Comparison of ENCODE assay signal across 24 cellular contexts in the genomic region with DNA sequence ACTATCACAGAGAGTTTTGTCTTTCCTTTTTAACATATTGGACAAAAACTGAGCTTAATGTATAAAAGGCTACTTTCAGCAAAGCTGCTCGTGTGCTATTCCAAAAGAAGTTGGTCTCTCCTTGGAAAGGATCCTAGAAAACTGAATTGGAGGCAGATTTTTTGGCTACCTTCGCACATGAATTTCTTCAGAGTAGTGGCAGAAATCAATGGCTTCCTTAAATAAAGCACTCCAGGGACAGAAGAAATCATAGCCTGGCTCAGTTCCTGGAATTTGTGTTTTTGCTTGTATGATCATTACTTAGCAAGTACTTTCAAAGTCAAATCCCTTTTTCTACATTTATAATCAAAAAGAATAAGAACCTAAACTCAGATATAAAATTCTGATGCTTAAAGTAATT.
DNase-seq lines count a peak whose midpoint lies in the region; ATAC-seq, FAIRE-seq and TF ChIP-seq lines count a peak whose summit lies in the region.
"Had no signal": no experiment of that assay in that cellular context is flagged by ENCODE, and none has a peak within 500 bp of the region (broad histone marks: within the 10 kb centered on the region; RNA-seq: fewer than 3 reads in every experiment).

No MANE protein-coding gene starts in this region.

- H3K4me3 ChIP-seq in AG10803 (ENCODE audit: low read length) (no peak overlapping the region), astrocyte of the cerebellum (ENCODE audit: low read depth, low read length) (no peak overlapping the region), fibroblast of the aortic adventitia (ENCODE audit: low read depth, low read length) (no peak overlapping the region), pancreas (no peak overlapping the region)
- H3K4me3 ChIP-seq: BLaER1, GM12878 had no signal

- no peaks in the 10 kb centered on the region for H3K27me3 ChIP-seq in pancreas
- H3K27me3 ChIP-seq: BLaER1 had no signal

- WGBS in pancreas, 2 donors = 38 to 49% methylated on average over 2 of the region's 2 CpGs

- intact Hi-C loops in pancreas (cut with DNase I) = no loop called here

- no peak overlapping the region for H3K27ac ChIP-seq in pancreas
- H3K27ac ChIP-seq: BLaER1 had no signal

- no peaks in the 10 kb centered on the region for H3K4me1 ChIP-seq in pancreas
- H3K4me1 ChIP-seq: BLaER1 had no signal

- H3K9me3 ChIP-seq in pancreas = no peaks in the 10 kb centered on the region

- in situ Hi-C loops in astrocyte of the cerebellum (cut with HindIII; ENCODE audit: low sequenced_read_pairs) = no loop called here

- ATAC-seq in pancreas = no peak
- ATAC-seq: CD8-positive, alpha-beta T cell; GM12878; HCT116; Panc1 had no signal

- FAIRE-seq in pancreas (lab: Jason Lieb, UNC) = no peak
- FAIRE-seq: A204.1, GM12878, GM19239, HTR-8/SVneo had no signal

- no peak for TF ChIP-seq CTCF in AG10803 (conservative IDR thresholded peaks at IDR 0.05; ENCODE audit: low read length)
- TF ChIP-seq CTCF in astrocyte of the cerebellum (IDR thresholded peaks at IDR 0.05; ENCODE audit: low read depth, low read length, missing control alignments) = no peak
- TF ChIP-seq CTCF in fibroblast of the aortic adventitia (IDR thresholded peaks at IDR 0.05; ENCODE audit: insufficient read depth, low read length) = no peak
- no peak for TF ChIP-seq CTCF in pancreas (IDR thresholded peaks at IDR 0.05)

- DNase-seq in AG10803 (ENCODE audit: low read depth) (peak; percentile 1), astrocyte of the cerebellum (ENCODE audit: low read depth) (peak; percentile 46), fibroblast of the aortic adventitia (ENCODE audit: low read depth) (peak; percentile 0), middle frontal gyrus (ENCODE audit: extremely low spot score, low spot score) (peak; percentile 78), pancreas (no peak), C1 segment of cervical spinal cord (lab: John Stamatoyannopoulos, UW) (no peak), COLO829 (ENCODE audit: low spot score) (no peak), NCI-H2227 treated with DMSO at 0.1 percent for 48 hours (lab: John Stamatoyannopoulos, UW) (no peak)
- DNase-seq: CD8-positive, alpha-beta T cell; DMS53; EL; GOT3; Karpas-422; NCI-H1048; NCI-H1436; NCI-H2029; NCI-H69 had no signal

- H3K36me3 ChIP-seq in pancreas = no peaks in the 10 kb centered on the region
- H3K36me3 ChIP-seq: BLaER1 had no signal

Comparison
In these comparisons a context has a peak if more than half of its experiments do, and no peak if none do; other contexts are left out.
1. DNase-seq: peak in AG10803 (single experiment), astrocyte of the cerebellum (single experiment), fibroblast of the aortic adventitia (single experiment) and middle frontal gyrus (single experiment); none in pancreas (0 of 6), C1 segment of cervical spinal cord (0 of 14), COLO829 (single experiment) and NCI-H2227 treated with DMSO at 0.1 percent for 48 hours (single experiment).